13 cellular contexts compared by ENCODE assay signal in the genomic region with DNA sequence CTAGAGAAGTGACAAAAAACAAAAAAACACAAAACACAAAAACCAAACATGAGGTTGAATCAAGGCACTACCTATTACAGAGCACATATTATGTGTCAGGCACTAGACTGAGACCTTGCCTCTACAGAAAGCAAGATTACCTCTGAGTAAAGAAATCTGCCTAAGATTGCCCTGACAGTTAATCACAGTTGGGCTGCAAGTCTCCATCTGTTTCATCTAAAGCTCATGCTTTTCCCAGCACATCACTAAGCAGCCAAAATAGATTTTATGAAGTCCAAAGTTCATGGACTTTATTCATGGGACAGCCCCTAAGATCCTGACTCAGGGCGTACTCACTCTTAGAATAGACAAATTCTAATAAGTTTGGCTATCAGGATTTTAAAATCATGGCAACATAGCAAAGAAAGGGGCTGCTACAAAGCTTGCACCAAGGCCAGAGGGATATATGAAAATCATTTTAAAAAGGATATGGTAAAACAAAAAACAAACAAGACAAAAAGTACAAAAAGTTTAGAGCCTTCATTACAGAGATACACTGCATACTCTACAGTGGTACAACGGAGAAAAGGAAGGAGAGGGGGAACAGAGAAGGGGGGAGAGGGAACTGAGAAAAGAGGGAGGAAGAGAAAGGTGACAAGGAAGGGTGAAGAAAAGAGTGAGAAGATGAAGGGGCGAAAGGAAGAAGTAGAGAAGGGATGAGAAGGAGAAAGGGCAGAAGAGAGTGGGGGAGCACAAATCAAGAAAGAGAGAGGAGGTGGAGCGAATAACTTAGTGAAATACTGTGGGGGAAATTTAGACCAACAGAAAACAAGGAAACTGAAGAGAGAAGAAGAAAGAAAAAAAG. TPM values are rescaled to one million over a fixed set of nuclear protein-coding genes. Genes with fewer than 3 reads are reported as not detected.
DNase-seq lines count a peak whose midpoint lies in the region; ATAC-seq and TF ChIP-seq lines count a peak whose summit lies in the region.
"Had no signal": no experiment of that assay in that cellular context is flagged by ENCODE, and none has a peak within 500 bp of the region (broad histone marks: within the 10 kb centered on the region; RNA-seq: fewer than 3 reads in every experiment).

No MANE protein-coding gene starts in this region.

- intact Hi-C loops in activated CD4-positive, alpha-beta T cell treated with anti-CD3 and anti-CD28 coated beads for 36 hours (cut with DNase I, micrococcal nuclease) = no loop called here
- intact Hi-C loops in prostate gland (cut with DNase I) = loop anchor here (5.0 kb wide), 1 partner anchor 51 kb away; no protein-coding TSS in a partner anchor

- H3K27me3 ChIP-seq in prostate gland (replicated peaks; ENCODE audit: insufficient read depth) = no peaks in the 10 kb centered on the region
- H3K27me3 ChIP-seq: suprapubic skin had no signal

- no peak overlapping the region for H3K27ac ChIP-seq in prostate gland
- H3K27ac ChIP-seq: C4-2B, suprapubic skin had no signal

- TF ChIP-seq CTCF in prostate gland (IDR thresholded peaks at IDR 0.05) = no peak

- no peak for DNase-seq in activated CD4-positive, alpha-beta T cell treated with anti-CD3 and anti-CD28 coated beads for 36 hours
- no peak for DNase-seq in activated CD4-positive, alpha-beta T cell treated with anti-CD3 and anti-CD28 coated beads for 4 hours
- DNase-seq in activated naive CD8-positive, alpha-beta T cell treated with anti-CD3 and anti-CD28 coated beads, Interleukin-2, amount 10 ng/mL, durations not matched to agents 7 days and 5 days = no peak
- DNase-seq in immature natural killer cell = no peak
- peak; percentile 80 for DNase-seq in stromal cell of bone marrow (ENCODE audit: low read depth)
- DNase-seq in retina = no peak
- DNase-seq in prostate gland (ENCODE audit: low spot score) = no peak
- DNase-seq in DMS114 treated with DMSO at 0.1 percent for 48 hours (lab: John Stamatoyannopoulos, UW; ENCODE audit: unreplicated experiment) = no peak
- DNase-seq: activated CD8-positive, alpha-beta memory T cell treated with anti-CD3 and anti-CD28 coated beads, Interleukin-2, amount 50 U/mL, for 4 hours; NCI-H2081 had no signal

- H3K27ac Mint-ChIP-seq in activated CD4-positive, alpha-beta T cell treated with anti-CD3 and anti-CD28 coated beads for 36 hours = peak overlapping the region; percentile 24
- peak overlapping the region; percentile 43 for H3K27ac Mint-ChIP-seq in activated naive CD8-positive, alpha-beta T cell treated with anti-CD3 and anti-CD28 coated beads, Interleukin-2, amount 10 ng/mL, durations not matched to agents 7 days and 5 days
- H3K27ac Mint-ChIP-seq in immature natural killer cell = peak overlapping the region; percentile 9 to 77 (median 58)

- WGBS in prostate gland = 71% methylated on average over 4 of the region's 4 CpGs

- H3K9me3 ChIP-seq in prostate gland = no peaks in the 10 kb centered on the region

- no peaks in the 10 kb centered on the region for H3K4me1 ChIP-seq in prostate gland (replicated peaks)

- ATAC-seq in activated CD4-positive, alpha-beta T cell treated with anti-CD3 and anti-CD28 coated beads for 36 hours = peak; percentile 93
- no peak for ATAC-seq in activated naive CD8-positive, alpha-beta T cell treated with anti-CD3 and anti-CD28 coated beads, Interleukin-2, amount 10 ng/mL, durations not matched to agents 7 days and 5 days (ENCODE audit: low read depth)

- TF ChIP-seq POLR2A in prostate gland (IDR thresholded peaks at IDR 0.05) = no peak

- peaks cover 37% of the 10 kb centered on the region for H3K4me1 Mint-ChIP-seq in activated CD4-positive, alpha-beta T cell treated with anti-CD3 and anti-CD28 coated beads for 36 hours
- peaks cover 22% of the 10 kb centered on the region for H3K4me1 Mint-ChIP-seq in activated naive CD8-positive, alpha-beta T cell treated with anti-CD3 and anti-CD28 coated beads, Interleukin-2, amount 10 ng/mL, durations not matched to agents 7 days and 5 days
- H3K4me1 Mint-ChIP-seq in immature natural killer cell = peaks cover 40 to 60% of the 10 kb centered on the region in 2 donors

- H3K4me3 ChIP-seq in prostate gland = no peak overlapping the region
- H3K4me3 ChIP-seq: lung, suprapubic skin had no signal

- H3K27me3 Mint-ChIP-seq in activated CD4-positive, alpha-beta T cell treated with anti-CD3 and anti-CD28 coated beads for 36 hours = no peaks in the 10 kb centered on the region
- no peaks in the 10 kb centered on the region for H3K27me3 Mint-ChIP-seq in activated naive CD8-positive, alpha-beta T cell treated with anti-CD3 and anti-CD28 coated beads, Interleukin-2, amount 10 ng/mL, durations not matched to agents 7 days and 5 days
- H3K27me3 Mint-ChIP-seq in immature natural killer cell (ENCODE audit: low read depth in 3 of 3) = peaks cover 0 to 4% (median 0%) of the 10 kb centered on the region in 3 donors

- POLR2A ChIA-PET in activated CD4-positive, alpha-beta T cell treated with anti-CD3 and anti-CD28 coated beads for 36 hours (lab: Charles Lee) = no interaction called here
- POLR2A ChIA-PET in activated naive CD8-positive, alpha-beta T cell treated with anti-CD3 and anti-CD28 coated beads, Interleukin-2, amount 10 ng/mL, durations not matched to agents 7 days and 5 days (lab: Charles Lee) = interaction anchor here (0.6 kb wide), 1 partner anchor 159 kb away, joined by 5 read pairs; no protein-coding TSS in a partner anchor

- CTCF ChIA-PET in activated CD4-positive, alpha-beta T cell treated with anti-CD3 and anti-CD28 coated beads for 36 hours (lab: Charles Lee) = interaction anchor here (2.6 kb wide), 1 partner anchor 11 kb away, joined by 12 read pairs; no protein-coding TSS in a partner anchor

- H3K4me3 Mint-ChIP-seq in activated CD4-positive, alpha-beta T cell treated with anti-CD3 and anti-CD28 coated beads for 36 hours = no peak overlapping the region
- peak overlapping the region; percentile 63 for H3K4me3 Mint-ChIP-seq in activated naive CD8-positive, alpha-beta T cell treated with anti-CD3 and anti-CD28 coated beads, Interleukin-2, amount 10 ng/mL, durations not matched to agents 7 days and 5 days
- peak overlapping the region in 4 of 5 donors; percentile 10 to 54 (median 30) for H3K4me3 Mint-ChIP-seq in immature natural killer cell

- no peaks in the 10 kb centered on the region for H3K36me3 ChIP-seq in prostate gland

- peaks cover 8% of the 10 kb centered on the region for H3K9me3 Mint-ChIP-seq in activated CD4-positive, alpha-beta T cell treated with anti-CD3 and anti-CD28 coated beads for 36 hours (ENCODE audit: low read depth)
- H3K9me3 Mint-ChIP-seq in activated naive CD8-positive, alpha-beta T cell treated with anti-CD3 and anti-CD28 coated beads, Interleukin-2, amount 10 ng/mL, durations not matched to agents 7 days and 5 days = peaks cover 4% of the 10 kb centered on the region
- peaks cover 0 to 4% (median 2%) of the 10 kb centered on the region in 6 donors for H3K9me3 Mint-ChIP-seq in immature natural killer cell

- H3K36me3 Mint-ChIP-seq in activated CD4-positive, alpha-beta T cell treated with anti-CD3 and anti-CD28 coated beads for 36 hours (ENCODE audit: low read depth) = peaks cover 61% of the 10 kb centered on the region
- H3K36me3 Mint-ChIP-seq in activated naive CD8-positive, alpha-beta T cell treated with anti-CD3 and anti-CD28 coated beads, Interleukin-2, amount 10 ng/mL, durations not matched to agents 7 days and 5 days = peaks cover 58% of the 10 kb centered on the region
- peaks cover 17 to 33% (median 26%) of the 10 kb centered on the region in 3 donors for H3K36me3 Mint-ChIP-seq in immature natural killer cell

RNA-seq across cellular contexts. Expression of a gene that starts 58.2 kb away (rescaled TPM):
- total RNA-seq in activated CD4-positive, alpha-beta T cell treated with anti-CD3 and anti-CD28 coated beads for 36 hours = 10 to 100 TPM; 23.2 to 28.5 TPM
- total RNA-seq in activated naive CD8-positive, alpha-beta T cell treated with anti-CD3 and anti-CD28 coated beads, Interleukin-2, amount 10 ng/mL, durations not matched to agents 7 days and 5 days = 10 to 100 TPM; 55.6 to 64.8 TPM
- polyA plus RNA-seq in immature natural killer cell = 10 to 100 TPM in 1 of 3 donors, 1 to 10 TPM in 2; 6.7 to 14.0 (median 7.4) TPM
- 10 to 100 TPM; 21.5 to 36.8 TPM for total RNA-seq in prostate gland
